1 cellular context compared by ENCODE assay signal in genomic region chr14:90456551-90456950, GRCh38.
TF ChIP-seq lines count a peak whose summit lies in the region.

No MANE protein-coding gene starts in this region.

TF ChIP-seq in SK-N-SH treated with all-trans-retinoic acid at 6 μM for 48 hours, 23 proteins besides CTCF, POLR2A, EP300 and RAD21 (continued from another document):
- TF ChIP-seq POU6F1 (CRISPR knock-in tag; IDR thresholded peaks at IDR 0.05; ENCODE audit: borderline replicate concordance, low read depth) (no peak), GLIS3 (CRISPR knock-in tag; IDR thresholded peaks at IDR 0.05) (no peak), CREB5 (CRISPR knock-in tag; IDR thresholded peaks at IDR 0.05; ENCODE audit: low read depth) (no peak), ZFP3 (CRISPR knock-in tag; IDR thresholded peaks at IDR 0.05) (no peak), ZNF565 (CRISPR knock-in tag; conservative IDR thresholded peaks at IDR 0.05; ENCODE audit: low read depth) (no peak), RARB (CRISPR knock-in tag; IDR thresholded peaks at IDR 0.05) (no peak), TOX (CRISPR knock-in tag; IDR thresholded peaks at IDR 0.05; ENCODE audit: borderline replicate concordance) (no peak), ZFP30 (CRISPR knock-in tag; IDR thresholded peaks at IDR 0.05) (no peak), ESRRG (CRISPR knock-in tag; IDR thresholded peaks at IDR 0.05) (no peak), PATZ1 (CRISPR knock-in tag; IDR thresholded peaks at IDR 0.05; ENCODE audit: borderline replicate concordance) (no peak), TSHZ2 (CRISPR knock-in tag; IDR thresholded peaks at IDR 0.05) (no peak), PPARA (CRISPR knock-in tag; IDR thresholded peaks at IDR 0.05; ENCODE audit: borderline replicate concordance) (no peak), TCF4 (CRISPR knock-in tag; IDR thresholded peaks at IDR 0.05; ENCODE audit: borderline replicate concordance) (no peak)
